ENCODE assay signal across 30 cellular contexts in the genomic region with DNA sequence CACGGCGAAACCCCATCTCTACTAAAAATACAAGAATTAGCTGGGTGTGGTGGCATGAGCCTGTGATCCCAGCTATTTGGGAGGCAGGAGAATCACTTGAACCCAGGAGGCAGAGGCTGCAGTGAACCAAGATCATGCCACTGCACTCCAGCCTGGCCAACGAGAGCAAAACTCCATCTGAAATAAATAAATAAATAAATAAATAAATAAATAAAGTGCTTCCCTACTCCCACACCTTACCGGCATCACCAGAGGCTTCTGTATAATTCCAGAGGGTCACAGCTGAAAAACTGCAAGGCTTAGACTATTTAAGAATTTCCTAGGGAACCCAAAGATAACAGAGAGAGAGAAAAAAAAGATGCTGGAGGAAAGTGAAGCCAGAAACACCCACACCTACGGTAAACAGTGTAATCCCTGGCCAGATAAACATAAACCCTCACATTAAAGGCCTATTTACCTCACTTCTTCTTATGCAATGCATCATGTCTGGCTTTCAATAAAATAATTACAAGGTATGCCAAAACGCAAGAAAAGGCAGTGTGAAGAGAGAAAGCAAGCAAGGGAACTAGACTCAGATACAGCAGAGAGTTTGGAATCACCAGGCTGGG. TPM values are rescaled to one million over a fixed set of nuclear protein-coding genes. Genes with fewer than 3 reads are reported as not detected.
"Had no signal": no experiment of that assay in that cellular context is flagged by ENCODE, and none has a peak within 500 bp of the region (broad histone marks: within the 10 kb centered on the region; RNA-seq: fewer than 3 reads in every experiment).

No MANE protein-coding gene starts in this region.

- DNase-seq: activated B cell treated with CpG ODN at 0.5 μM for 24 hours; activated CD4-positive, alpha-beta T cell treated with anti-CD3 and anti-CD28 coated beads for 48 hours; activated CD4-positive, alpha-beta T cell treated with anti-CD3 and anti-CD28 coated beads, Interleukin-2, amount 50 U/mL, for 1 hour; activated CD4-positive, alpha-beta T cell treated with anti-CD3 and anti-CD28 coated beads, Interleukin-2, amount 50 U/mL, for 48 hours; activated CD8-positive, alpha-beta memory T cell treated with anti-CD3 and anti-CD28 coated beads for 24 hours; activated CD8-positive, alpha-beta T cell treated with anti-CD3 and anti-CD28 coated beads for 36 hours; activated effector memory CD4-positive, alpha-beta T cell treated with Interleukin-2 at 50 U/mL for 16 hours; activated gamma-delta T cell treated with Interleukin-2 at 50 U/mL for 16 hours; activated naive CD4-positive, alpha-beta T cell treated with anti-CD3 and anti-CD28 coated beads, Interleukin-2, amount 50 U/mL, for 16 hours; activated naive CD4-positive, alpha-beta T cell treated with Interleukin-2 at 50 U/mL for 16 hours; activated T-cell treated with anti-CD3 and anti-CD28 coated beads, Interleukin-2, amount 50 U/mL, for 4 hours; amygdala; aorta; body of pancreas; caudate nucleus; cortex of kidney; dermis blood vessel endothelial cell; effector CD4-positive, alpha-beta T cell; effector memory CD8-positive, alpha-beta T cell; erythroblast; foreskin melanocyte; T1000; WERI-Rb-1 had no signal

- H3K4me3 ChIP-seq: body of pancreas, esophagus muscularis mucosa, gastroesophageal sphincter had no signal

- H3K36me3 ChIP-seq: esophagus muscularis mucosa, gastroesophageal sphincter, WERI-Rb-1 had no signal

- ATAC-seq: activated CD4-positive, CD25-positive, alpha-beta regulatory T cell treated with anti-CD3 and anti-CD28 coated beads, Interleukin-2, amount 50 U/mL, for 24 hours; activated CD8-positive, alpha-beta T cell treated with anti-CD3 and anti-CD28 coated beads for 36 hours; activated T-cell treated with anti-CD3 and anti-CD28 coated beads, Interleukin-2, amount 50 U/mL, for 4 hours; activated T-helper 17 cell treated with anti-CD3 and anti-CD28 coated beads, Interleukin-2, amount 50 U/mL, for 72 hours; body of pancreas; effector memory CD8-positive, alpha-beta T cell; gastroesophageal sphincter had no signal

- H3K27ac ChIP-seq: body of pancreas, esophagus muscularis mucosa, gastroesophageal sphincter, WERI-Rb-1 had no signal

- H3K27me3 ChIP-seq: body of pancreas, esophagus muscularis mucosa had no signal

- H3K4me1 ChIP-seq: body of pancreas, esophagus muscularis mucosa, gastroesophageal sphincter had no signal

RNA-seq across cellular contexts. Expression of a gene that starts 15.0 kb away (rescaled TPM):
- total RNA-seq: activated B cell treated with CpG ODN at 0.5 μM for 24 hours; activated CD8-positive, alpha-beta T cell treated with anti-CD3 and anti-CD28 coated beads for 36 hours; activated T-cell treated with anti-CD3 and anti-CD28 coated beads, Interleukin-2, amount 50 U/mL, for 4 hours; activated T-helper 17 cell treated with anti-CD3 and anti-CD28 coated beads, Interleukin-2, amount 50 U/mL, for 72 hours; aorta; body of pancreas; chondrocyte; esophagus muscularis mucosa; gastroesophageal sphincter; glomerular endothelial cell; T-helper 1 cell treated with Interleukin-12 subunit alpha and Interleukin-12 subunit beta and Interleukin-4 antibody, amounts not matched to agents 30 ng/mL and 1 ng/mL, for 36 hours had no signal
- polyA plus RNA-seq: aorta had no signal
